In the genomic region with DNA sequence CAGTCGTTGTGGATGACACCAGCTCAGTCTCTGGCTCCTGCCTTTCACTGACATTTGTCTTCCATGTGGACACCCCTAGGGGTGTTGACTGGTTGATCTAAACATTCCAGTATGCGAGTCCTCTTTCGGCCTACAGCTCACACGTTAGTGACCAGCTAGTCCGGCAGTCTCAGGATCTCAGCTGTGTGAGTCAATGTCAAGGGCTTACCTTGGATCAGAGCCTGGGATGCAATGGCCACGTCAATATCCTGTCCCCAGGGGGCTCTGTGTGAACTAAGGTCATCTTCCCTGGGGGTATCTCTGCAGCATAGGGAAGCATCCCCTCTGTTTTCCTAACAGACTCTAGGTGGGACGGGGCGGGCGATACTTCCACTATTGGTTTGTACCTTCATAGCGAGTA, we compare ENCODE assay signal across 16 cellular contexts. TPM values are rescaled to one million over a fixed set of nuclear protein-coding genes. Genes with fewer than 3 reads are reported as not detected.
DNase-seq lines count a peak whose midpoint lies in the region; ATAC-seq and FAIRE-seq lines count a peak whose summit lies in the region.
"Had no signal": no experiment of that assay in that cellular context is flagged by ENCODE, and none has a peak within 500 bp of the region (broad histone marks: within the 10 kb centered on the region; RNA-seq: fewer than 3 reads in every experiment).

No MANE protein-coding gene starts in this region.

- no peak for ATAC-seq in HG02678 (IDR thresholded peaks at IDR 0.05; ENCODE audit: unreplicated experiment)
- ATAC-seq: lower lobe of right lung; stimulated activated naive CD8-positive, alpha-beta T cell treated with anti-CD3 and anti-CD28 coated beads, Interleukin-15, amount 100 ng/mL, for 72 hours had no signal

- FAIRE-seq in RCC 7860 (lab: Jason Lieb, UNC) = peak; percentile 36
- FAIRE-seq in frontal cortex (lab: Jason Lieb, UNC) = no peak
- FAIRE-seq: endothelial cell of umbilical vein, TTC549 had no signal

- DNase-seq in GM04503 (ENCODE audit: low read depth) (peak; percentile 83), RCC 7860 (ENCODE audit: low spot score) (peak; percentile 84), dermis blood vessel endothelial cell (peak; percentile 52), pulmonary artery endothelial cell (ENCODE audit: low read depth, low spot score) (peak; percentile 5), DMS153 treated with DMSO at 0.1 percent for 48 hours (lab: John Stamatoyannopoulos, UW; ENCODE audit: unreplicated experiment) (no peak), LoVo (ENCODE audit: low spot score) (no peak), frontal cortex (ENCODE audit: low spot score in 2 of 2) (no peak)
- DNase-seq: activated gamma-delta T cell treated with Interleukin-2 at 50 U/mL for 16 hours; Caco-2; lower lobe of right lung; NCI-H2029 treated with DMSO at 0.1 percent for 48 hours; sigmoid colon; stimulated activated naive CD8-positive, alpha-beta T cell treated with anti-CD3 and anti-CD28 coated beads, Interleukin-15, amount 100 ng/mL, for 72 hours had no signal

RNA-seq across cellular contexts. Expression of a gene that starts 35.1 kb away (rescaled TPM):
- total RNA-seq in dermis blood vessel endothelial cell (179 and 304 TPM in 2 replicates), pulmonary artery endothelial cell (279 and 306 TPM in 2 replicates), frontal cortex (701 TPM)

Comparison
In these comparisons a context has a peak if more than half of its experiments do, and no peak if none do; other contexts are left out.
1. DNase-seq: peak in GM04503 (single experiment), RCC 7860 (single experiment), dermis blood vessel endothelial cell (single experiment) and pulmonary artery endothelial cell (single experiment); none in DMS153 treated with DMSO at 0.1 percent for 48 hours (single experiment), LoVo (single experiment) and frontal cortex (0 of 2).